17 cellular contexts compared by ENCODE assay signal in genomic region chr4:23268072-23268771, GRCh38.
DNase-seq lines count a peak whose midpoint lies in the region; ATAC-seq, FAIRE-seq and TF ChIP-seq lines count a peak whose summit lies in the region.
"Had no signal": no experiment of that assay in that cellular context is flagged by ENCODE, and none has a peak within 500 bp of the region (broad histone marks: within the 10 kb centered on the region; RNA-seq: fewer than 3 reads in every experiment).

No MANE protein-coding gene starts in this region.

- TF ChIP-seq RAD21 in A549 (conservative IDR thresholded peaks at IDR 0.05 in 1 of 2, IDR thresholded peaks at IDR 0.05 in 1 of 2): no peak
- TF ChIP-seq RAD21 in neural cell (conservative IDR thresholded peaks at IDR 0.05): no peak

- 0 out of 3 replicates have a peak overlapping the region, but pooled peaks have one; percentile 25 for H3K4me2 ChIP-seq in A549
- no peak overlapping the region for H3K4me2 ChIP-seq in neural cell (ENCODE audit: low read length)
- no peak overlapping the region for H3K4me2 ChIP-seq in GM23248 (ENCODE audit: unreplicated experiment)
- H3K4me2 ChIP-seq: BLaER1, SK-N-SH had no signal

- no peaks in the 10 kb centered on the region for H3K27me3 ChIP-seq in neural cell (ENCODE audit: insufficient read depth, low read depth, low read length)
- no peaks in the 10 kb centered on the region for H3K27me3 ChIP-seq in GM23248 (replicated peaks; ENCODE audit: insufficient read depth)
- H3K27me3 ChIP-seq: BLaER1, Peyer's patch had no signal

- FAIRE-seq in A549 (lab: Jason Lieb, UNC) (no peak), RCC 7860 (lab: Jason Lieb, UNC) (peak; percentile 49)
- FAIRE-seq: D721Med, H1 had no signal

- TF ChIP-seq EP300 in A549 (IDR thresholded peaks at IDR 0.05) (no peak), neural cell (conservative IDR thresholded peaks at IDR 0.05; ENCODE audit: poor library complexity, severe bottlenecking) (no peak)

- CTCF ChIA-PET in A549 (lab: Yijun Ruan, JAX): no interaction called here

- no peak overlapping the region for H3K27ac ChIP-seq in A549
- H3K27ac ChIP-seq in neural cell (ENCODE audit: low read length): no peak overlapping the region
- H3K27ac ChIP-seq in GM23248: no peak overlapping the region
- H3K27ac ChIP-seq: BLaER1, Peyer's patch had no signal

- no peak overlapping the region for H2AFZ ChIP-seq in neural cell (ENCODE audit: low read depth, low read length)
- no peak overlapping the region for H2AFZ ChIP-seq in GM23248

- H3K9ac ChIP-seq in neural cell (ENCODE audit: low read length) (no peak overlapping the region), GM23248 (no peak overlapping the region)
- H3K9ac ChIP-seq: BLaER1, SK-N-SH had no signal

- no peak for DNase-seq in A549 (ENCODE audit: low read depth in 1 of 2, low spot score in 1 of 2)
- peak; percentile 72 for DNase-seq in NCI-H1105 treated with DMSO at 0.1 percent for 48 hours (lab: John Stamatoyannopoulos, UW)
- DNase-seq in RCC 7860 (ENCODE audit: low spot score): no peak
- no peak for DNase-seq in effector CD8-positive, alpha-beta T cell (lab: John Stamatoyannopoulos, UW)
- DNase-seq in activated CD4-positive, alpha-beta T cell treated with anti-CD3 and anti-CD28 coated beads for 1 hour: no peak
- no peak for DNase-seq in GM23248
- DNase-seq: CD8-positive, alpha-beta T cell; DMS79 treated with DMSO at 0.1 percent for 48 hours; NCI-H2029 treated with DMSO at 0.1 percent for 48 hours; NCI-H510A treated with DMSO at 0.1 percent for 48 hours; Peyer's patch; SHP77; SK-N-SH had no signal

- H3F3A ChIP-seq in neural cell (ENCODE audit: insufficient read depth, low read length, poor library complexity, severe bottlenecking) (peaks cover 3% of the 10 kb centered on the region), GM23248 (ENCODE audit: insufficient read depth) (no peaks in the 10 kb centered on the region)

- ATAC-seq in A549: no peak
- ATAC-seq: CD8-positive, alpha-beta T cell had no signal

- POLR2A ChIA-PET in A549 (lab: Yijun Ruan, JAX): no interaction called here

- no peaks in the 10 kb centered on the region for H3K79me2 ChIP-seq in neural cell (replicated peaks; ENCODE audit: insufficient read depth, low read length)
- H3K79me2 ChIP-seq in GM23248 (ENCODE audit: insufficient read depth): no peaks in the 10 kb centered on the region

- no peaks in the 10 kb centered on the region for H3K9me2 ChIP-seq in neural cell (ENCODE audit: insufficient read depth, low read length)
- H3K9me2 ChIP-seq in GM23248 (ENCODE audit: insufficient read depth): no peaks in the 10 kb centered on the region
- H3K9me2 ChIP-seq: SK-N-SH had no signal

- WGBS in A549 (ENCODE audit: missing lambda C conversion rate): 8% methylated on average over 3 of the region's 3 CpGs
- WGBS in GM23248 (ENCODE audit: low coverage in 1 of 2, low lambda C conversion rate in 2 of 2, missing lambda C conversion rate in 2 of 2), 2 experiments: 18 to 28% methylated on average over 3 of the region's 3 CpGs

- H3K9me3 ChIP-seq in A549 (no peaks in the 10 kb centered on the region), neural cell (ENCODE audit: low read length) (no peaks in the 10 kb centered on the region), GM23248 (ENCODE audit: low read depth) (no peaks in the 10 kb centered on the region)
- H3K9me3 ChIP-seq: BLaER1, Peyer's patch, SK-N-SH had no signal

- TF ChIP-seq CTCF in A549 (IDR thresholded peaks at IDR 0.05) (no peak), neural cell (IDR thresholded peaks at IDR 0.05; ENCODE audit: poor library complexity, severe bottlenecking) (no peak)

- no peak for TF ChIP-seq POLR2A in A549 (IDR thresholded peaks at IDR 0.05; ENCODE audit: low read length)

- in situ Hi-C loops in GM23248 (cut with MboI): no loop called here

- H3K36me3 ChIP-seq in neural cell (ENCODE audit: insufficient read depth, low read length): no peaks in the 10 kb centered on the region
- no peaks in the 10 kb centered on the region for H3K36me3 ChIP-seq in GM23248 (ENCODE audit: low read depth)
- H3K36me3 ChIP-seq: BLaER1, Peyer's patch had no signal

- H3K4me3 ChIP-seq in A549 (no peak overlapping the region), neural cell (ENCODE audit: low read length) (no peak overlapping the region), GM23248 (no peak overlapping the region)
- H3K4me3 ChIP-seq: BLaER1, Peyer's patch had no signal

- H3K4me1 ChIP-seq in A549 (no peaks in the 10 kb centered on the region), GM23248 (ENCODE audit: insufficient read depth) (no peaks in the 10 kb centered on the region)
- H3K4me1 ChIP-seq: BLaER1, Peyer's patch had no signal

- H4K20me1 ChIP-seq in neural cell (ENCODE audit: insufficient read depth) (no peaks in the 10 kb centered on the region), GM23248 (ENCODE audit: insufficient read depth) (no peaks in the 10 kb centered on the region)
- H4K20me1 ChIP-seq: BLaER1 had no signal

TF ChIP-seq in A549, 52 proteins besides CTCF, POLR2A, EP300 and RAD21:
- TF ChIP-seq HMGXB4 (CRISPR knock-in tag; IDR thresholded peaks at IDR 0.05; ENCODE audit: borderline replicate concordance): no peak
- no peak for TF ChIP-seq CBX8 (IDR thresholded peaks at IDR 0.05)
- TF ChIP-seq CEBPB (IDR thresholded peaks at IDR 0.05): no peak
- no peak for TF ChIP-seq RNF2 (IDR thresholded peaks at IDR 0.05; ENCODE audit: borderline replicate concordance, low read depth)
- no peak for TF ChIP-seq ZSCAN20 (CRISPR knock-in tag; IDR thresholded peaks at IDR 0.05)
- TF ChIP-seq MAFK (IDR thresholded peaks at IDR 0.05; ENCODE audit: partially characterized antibody): no peak
- no peak for TF ChIP-seq USF2 (IDR thresholded peaks at IDR 0.05)

TF ChIP-seq in neural cell, 6 proteins besides CTCF, POLR2A, EP300 and RAD21:
- peak; percentile 20 for TF ChIP-seq POLR2AphosphoS5 (IDR thresholded peaks at IDR 0.05)
- TF ChIP-seq TAF1 (IDR thresholded peaks at IDR 0.05; ENCODE audit: low read depth): no peak
